ENCODE assay signal across 1 cellular context in the genomic region with DNA sequence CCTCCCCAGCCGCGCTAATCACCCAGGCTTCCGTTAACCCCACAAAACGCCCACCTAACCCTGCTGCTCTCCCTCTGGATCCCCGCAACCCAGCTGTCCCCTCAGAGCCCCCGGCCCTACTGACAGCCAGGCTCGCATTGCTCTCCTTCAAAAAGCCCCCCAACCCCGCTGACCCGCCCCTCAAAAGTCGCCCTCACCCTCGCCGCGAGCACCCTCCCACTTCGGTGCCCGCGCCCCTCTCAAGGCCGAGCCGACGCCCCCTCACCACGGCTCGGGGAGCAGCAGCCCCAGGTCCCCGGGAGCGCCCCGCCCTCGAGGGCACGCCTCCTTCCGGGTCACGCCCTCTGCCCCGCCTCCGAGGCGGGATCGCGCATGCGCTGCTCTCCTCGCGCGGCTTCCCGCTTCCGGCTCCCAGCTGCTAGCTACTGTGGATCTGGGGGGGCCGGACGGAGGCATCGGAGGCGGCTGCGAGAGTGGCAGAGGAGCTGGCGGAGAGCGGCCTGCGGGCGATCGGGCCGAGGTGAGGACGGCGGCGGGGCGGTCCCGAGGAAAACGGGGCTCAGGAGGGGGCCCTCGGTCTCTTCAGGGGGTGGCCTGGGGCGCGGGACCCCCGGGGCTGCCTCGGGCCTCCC.
TF ChIP-seq lines count a peak whose summit lies in the region.

No MANE protein-coding gene starts in this region.

TF ChIP-seq in GM12878, 131 proteins besides CTCF, POLR2A, EP300 and RAD21 (continued from another document):
- TF ChIP-seq, protein P1, sequence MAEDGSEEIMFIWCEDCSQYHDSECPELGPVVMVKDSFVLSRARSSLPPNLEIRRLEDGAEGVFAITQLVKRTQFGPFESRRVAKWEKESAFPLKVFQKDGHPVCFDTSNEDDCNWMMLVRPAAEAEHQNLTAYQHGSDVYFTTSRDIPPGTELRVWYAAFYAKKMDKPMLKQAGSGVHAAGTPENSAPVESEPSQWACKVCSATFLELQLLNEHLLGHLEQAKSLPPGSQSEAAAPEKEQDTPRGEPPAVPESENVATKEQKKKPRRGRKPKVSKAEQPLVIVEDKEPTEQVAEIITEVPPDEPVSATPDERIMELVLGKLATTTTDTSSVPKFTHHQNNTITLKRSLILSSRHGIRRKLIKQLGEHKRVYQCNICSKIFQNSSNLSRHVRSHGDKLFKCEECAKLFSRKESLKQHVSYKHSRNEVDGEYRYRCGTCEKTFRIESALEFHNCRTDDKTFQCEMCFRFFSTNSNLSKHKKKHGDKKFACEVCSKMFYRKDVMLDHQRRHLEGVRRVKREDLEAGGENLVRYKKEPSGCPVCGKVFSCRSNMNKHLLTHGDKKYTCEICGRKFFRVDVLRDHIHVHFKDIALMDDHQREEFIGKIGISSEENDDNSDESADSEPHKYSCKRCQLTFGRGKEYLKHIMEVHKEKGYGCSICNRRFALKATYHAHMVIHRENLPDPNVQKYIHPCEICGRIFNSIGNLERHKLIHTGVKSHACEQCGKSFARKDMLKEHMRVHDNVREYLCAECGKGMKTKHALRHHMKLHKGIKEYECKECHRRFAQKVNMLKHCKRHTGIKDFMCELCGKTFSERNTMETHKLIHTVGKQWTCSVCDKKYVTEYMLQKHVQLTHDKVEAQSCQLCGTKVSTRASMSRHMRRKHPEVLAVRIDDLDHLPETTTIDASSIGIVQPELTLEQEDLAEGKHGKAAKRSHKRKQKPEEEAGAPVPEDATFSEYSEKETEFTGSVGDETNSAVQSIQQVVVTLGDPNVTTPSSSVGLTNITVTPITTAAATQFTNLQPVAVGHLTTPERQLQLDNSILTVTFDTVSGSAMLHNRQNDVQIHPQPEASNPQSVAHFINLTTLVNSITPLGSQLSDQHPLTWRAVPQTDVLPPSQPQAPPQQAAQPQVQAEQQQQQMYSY (CRISPR knock-in tag; IDR thresholded peaks at IDR 0.05), result no peak
- TF ChIP-seq EZH2 (IDR thresholded peaks at IDR 0.05; ENCODE audit: borderline replicate concordance, control insufficient read depth, low read depth, low read length) (no peak), ETV6 (conservative IDR thresholded peaks at IDR 0.05 in 1 of 2, IDR thresholded peaks at IDR 0.05 in 1 of 2; ENCODE audit: borderline replicate concordance in 1 of 2, low read depth in 1 of 2) (no peak), POLR2AphosphoS5 (IDR thresholded peaks at IDR 0.05; ENCODE audit: low read length) (peak; percentile 56; the same call in 1 of the 2 replicates), RUNX3 (IDR thresholded peaks at IDR 0.05; ENCODE audit: low read length) (no peak), MTA2 (IDR thresholded peaks at IDR 0.05; ENCODE audit: low read depth) (0 out of 2 replicates have a peak, but pooled peaks have one; percentile 25), HDAC6 (IDR thresholded peaks at IDR 0.05; ENCODE audit: unreplicated experiment) (no peak), JUND (IDR thresholded peaks at IDR 0.05; ENCODE audit: low read depth, low read length) (no peak), BHLHE40 (IDR thresholded peaks at IDR 0.05; ENCODE audit: borderline replicate concordance in 1 of 2, low read depth in 2 of 2, low read length in 1 of 2) (peak in 1 of 2 experiments; percentile 53; a peak in 1 of 4 replicates), SP1 (IDR thresholded peaks at IDR 0.05; ENCODE audit: low read depth, low read length) (peak; percentile 90), WRNIP1 (IDR thresholded peaks at IDR 0.05; ENCODE audit: borderline replicate concordance, low read depth, low read length) (no peak), MXI1 (IDR thresholded peaks at IDR 0.05; ENCODE audit: low read depth, low read length) (no peak)
- TF ChIP-seq, protein P2, sequence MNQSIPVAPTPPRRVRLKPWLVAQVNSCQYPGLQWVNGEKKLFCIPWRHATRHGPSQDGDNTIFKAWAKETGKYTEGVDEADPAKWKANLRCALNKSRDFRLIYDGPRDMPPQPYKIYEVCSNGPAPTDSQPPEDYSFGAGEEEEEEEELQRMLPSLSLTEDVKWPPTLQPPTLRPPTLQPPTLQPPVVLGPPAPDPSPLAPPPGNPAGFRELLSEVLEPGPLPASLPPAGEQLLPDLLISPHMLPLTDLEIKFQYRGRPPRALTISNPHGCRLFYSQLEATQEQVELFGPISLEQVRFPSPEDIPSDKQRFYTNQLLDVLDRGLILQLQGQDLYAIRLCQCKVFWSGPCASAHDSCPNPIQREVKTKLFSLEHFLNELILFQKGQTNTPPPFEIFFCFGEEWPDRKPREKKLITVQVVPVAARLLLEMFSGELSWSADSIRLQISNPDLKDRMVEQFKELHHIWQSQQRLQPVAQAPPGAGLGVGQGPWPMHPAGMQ (IDR thresholded peaks at IDR 0.05; ENCODE audit: borderline replicate concordance), result no peak
- TF ChIP-seq, protein P3, sequence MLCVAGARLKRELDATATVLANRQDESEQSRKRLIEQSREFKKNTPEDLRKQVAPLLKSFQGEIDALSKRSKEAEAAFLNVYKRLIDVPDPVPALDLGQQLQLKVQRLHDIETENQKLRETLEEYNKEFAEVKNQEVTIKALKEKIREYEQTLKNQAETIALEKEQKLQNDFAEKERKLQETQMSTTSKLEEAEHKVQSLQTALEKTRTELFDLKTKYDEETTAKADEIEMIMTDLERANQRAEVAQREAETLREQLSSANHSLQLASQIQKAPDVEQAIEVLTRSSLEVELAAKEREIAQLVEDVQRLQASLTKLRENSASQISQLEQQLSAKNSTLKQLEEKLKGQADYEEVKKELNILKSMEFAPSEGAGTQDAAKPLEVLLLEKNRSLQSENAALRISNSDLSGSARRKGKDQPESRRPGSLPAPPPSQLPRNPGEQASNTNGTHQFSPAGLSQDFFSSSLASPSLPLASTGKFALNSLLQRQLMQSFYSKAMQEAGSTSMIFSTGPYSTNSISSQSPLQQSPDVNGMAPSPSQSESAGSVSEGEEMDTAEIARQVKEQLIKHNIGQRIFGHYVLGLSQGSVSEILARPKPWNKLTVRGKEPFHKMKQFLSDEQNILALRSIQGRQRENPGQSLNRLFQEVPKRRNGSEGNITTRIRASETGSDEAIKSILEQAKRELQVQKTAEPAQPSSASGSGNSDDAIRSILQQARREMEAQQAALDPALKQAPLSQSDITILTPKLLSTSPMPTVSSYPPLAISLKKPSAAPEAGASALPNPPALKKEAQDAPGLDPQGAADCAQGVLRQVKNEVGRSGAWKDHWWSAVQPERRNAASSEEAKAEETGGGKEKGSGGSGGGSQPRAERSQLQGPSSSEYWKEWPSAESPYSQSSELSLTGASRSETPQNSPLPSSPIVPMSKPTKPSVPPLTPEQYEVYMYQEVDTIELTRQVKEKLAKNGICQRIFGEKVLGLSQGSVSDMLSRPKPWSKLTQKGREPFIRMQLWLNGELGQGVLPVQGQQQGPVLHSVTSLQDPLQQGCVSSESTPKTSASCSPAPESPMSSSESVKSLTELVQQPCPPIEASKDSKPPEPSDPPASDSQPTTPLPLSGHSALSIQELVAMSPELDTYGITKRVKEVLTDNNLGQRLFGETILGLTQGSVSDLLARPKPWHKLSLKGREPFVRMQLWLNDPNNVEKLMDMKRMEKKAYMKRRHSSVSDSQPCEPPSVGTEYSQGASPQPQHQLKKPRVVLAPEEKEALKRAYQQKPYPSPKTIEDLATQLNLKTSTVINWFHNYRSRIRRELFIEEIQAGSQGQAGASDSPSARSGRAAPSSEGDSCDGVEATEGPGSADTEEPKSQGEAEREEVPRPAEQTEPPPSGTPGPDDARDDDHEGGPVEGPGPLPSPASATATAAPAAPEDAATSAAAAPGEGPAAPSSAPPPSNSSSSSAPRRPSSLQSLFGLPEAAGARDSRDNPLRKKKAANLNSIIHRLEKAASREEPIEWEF (IDR thresholded peaks at IDR 0.05; ENCODE audit: insufficient replicate concordance, low read depth, low read length), result no peak
TF ChIP-seq in GM12878: peak in this region for 34.
